Comparison of ENCODE assay signal across 14 cellular contexts in the genomic region with DNA sequence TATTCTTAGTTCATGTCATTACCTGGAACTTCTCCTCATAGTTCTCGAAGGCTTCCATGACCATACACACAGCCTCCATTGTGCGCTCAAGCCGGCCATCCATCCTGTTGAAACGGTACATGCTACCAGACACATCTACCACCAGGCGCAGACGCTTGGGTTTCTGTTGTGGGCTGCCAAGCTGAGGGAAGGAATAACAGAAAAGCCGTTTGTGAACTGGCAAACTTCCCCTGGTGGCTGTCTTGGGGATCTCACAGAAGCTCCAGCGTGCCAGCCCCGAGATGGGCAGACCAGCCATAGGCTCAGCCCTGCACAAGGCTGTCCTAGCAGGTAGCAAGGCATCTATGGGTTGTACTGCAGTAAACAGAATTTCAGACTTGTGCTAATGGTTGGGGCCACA.
A peak's percentile ranks its signal among the peaks of the same experiment; 100 is the strongest.
DNase-seq lines count a peak whose midpoint lies in the region; ATAC-seq and TF ChIP-seq lines count a peak whose summit lies in the region.
"Had no signal": no experiment of that assay in that cellular context is flagged by ENCODE, and none has a peak within 500 bp of the region (broad histone marks: within the 10 kb centered on the region; RNA-seq: fewer than 3 reads in every experiment).

No MANE protein-coding gene starts in this region.

- intact Hi-C loops in activated T-helper 2 cell treated with anti-CD3 and anti-CD28 coated beads, Interferon-gamma antibody, Interleukin-2, Interleukin-4, amounts not matched to agents 10 μg/mL and 5 μg/mL and 100 μg/mL, durations not matched to agents 14 hours and 24 hours and 36 hours (cut with micrococcal nuclease), result no loop called here

- H3K9me3 ChIP-seq in CD8-positive, alpha-beta memory T cell (ENCODE audit: low read length), result no peaks in the 10 kb centered on the region
- H3K9me3 ChIP-seq: body of pancreas, esophagus squamous epithelium, stomach had no signal

- POLR2A ChIA-PET in CD8-positive, alpha-beta memory T cell (lab: Charles Lee), result interaction anchor here (1.1 kb wide), 1 partner anchor 129 kb away, joined by 6 read pairs; no protein-coding TSS in a partner anchor

- no peak for ATAC-seq in foreskin keratinocyte
- ATAC-seq: body of pancreas had no signal

- DNase-seq in CD8-positive, alpha-beta memory T cell, result peak in 3 of 5 donors; percentile 3 to 51 (median 45)
- DNase-seq in activated CD4-positive, alpha-beta T cell treated with anti-CD3 and anti-CD28 coated beads, Interleukin-2, amount 50 U/mL, for 1 hour, result peak; percentile 16
- DNase-seq in foreskin keratinocyte, result no peak
- no peak for DNase-seq in GM19238 (ENCODE audit: insufficient read length, low spot score)
- DNase-seq in NCI-H526 treated with DMSO at 0.1 percent for 48 hours (lab: John Stamatoyannopoulos, UW), result no peak
- no peak for DNase-seq in amniotic stem cell (lab: John Stamatoyannopoulos, UW)
- no peak for DNase-seq in activated T-helper 2 cell treated with anti-CD3 and anti-CD28 coated beads, Interferon-gamma antibody, Interleukin-2, Interleukin-4, amounts not matched to agents 10 μg/mL and 5 μg/mL and 100 μg/mL, durations not matched to agents 14 hours and 24 hours and 36 hours (ENCODE audit: low spot score)
- DNase-seq: body of pancreas, COR-L47, esophagus squamous epithelium, NCI-H2081 treated with DMSO at 0.1 percent for 48 hours, stomach had no signal

- H3K4me3 Mint-ChIP-seq in CD8-positive, alpha-beta memory T cell, result no peak overlapping the region
- H3K4me3 Mint-ChIP-seq in activated T-helper 2 cell treated with anti-CD3 and anti-CD28 coated beads, Interferon-gamma antibody, Interleukin-2, Interleukin-4, amounts not matched to agents 10 μg/mL and 5 μg/mL and 100 μg/mL, durations not matched to agents 14 hours and 24 hours and 36 hours (ENCODE audit: low read depth), result no peak overlapping the region

- H3K4me1 ChIP-seq in CD8-positive, alpha-beta memory T cell (ENCODE audit: insufficient read depth, low read length), result no peaks in the 10 kb centered on the region
- H3K4me1 ChIP-seq in foreskin keratinocyte, result peaks cover 28% of the 10 kb centered on the region
- H3K4me1 ChIP-seq: body of pancreas, esophagus squamous epithelium, stomach had no signal

- CTCF ChIA-PET in CD8-positive, alpha-beta memory T cell (lab: Charles Lee), result interaction anchor here (1.1 to 2.8 kb wide), 3 partner anchors 19 to 165 kb away, joined by 3 to 13 read pairs (median 3); a partner anchor contains a TSS

- TF ChIP-seq CTCF in 22Rv1 (IDR thresholded peaks at IDR 0.05), result peak; percentile 6; the same call in 1 of the 2 replicates
- TF ChIP-seq CTCF in foreskin keratinocyte (conservative IDR thresholded peaks at IDR 0.05), result peak; percentile 22

- H3K27ac Mint-ChIP-seq in CD8-positive, alpha-beta memory T cell, result no peak overlapping the region
- no peak overlapping the region for H3K27ac Mint-ChIP-seq in activated T-helper 2 cell treated with anti-CD3 and anti-CD28 coated beads, Interferon-gamma antibody, Interleukin-2, Interleukin-4, amounts not matched to agents 10 μg/mL and 5 μg/mL and 100 μg/mL, durations not matched to agents 14 hours and 24 hours and 36 hours

- H3K36me3 Mint-ChIP-seq in CD8-positive, alpha-beta memory T cell, result peaks cover 7 to 57% (median 27%) of the 10 kb centered on the region in 3 donors
- peaks cover 29% of the 10 kb centered on the region for H3K36me3 Mint-ChIP-seq in activated T-helper 2 cell treated with anti-CD3 and anti-CD28 coated beads, Interferon-gamma antibody, Interleukin-2, Interleukin-4, amounts not matched to agents 10 μg/mL and 5 μg/mL and 100 μg/mL, durations not matched to agents 14 hours and 24 hours and 36 hours (ENCODE audit: low read depth)

- H3K36me3 ChIP-seq in CD8-positive, alpha-beta memory T cell (ENCODE audit: insufficient read depth, low read length), result no peaks in the 10 kb centered on the region

- H3K27ac ChIP-seq in 22Rv1 (no peak overlapping the region), foreskin keratinocyte (peak overlapping the region; percentile 52)
- H3K27ac ChIP-seq in CD8-positive, alpha-beta memory T cell (ENCODE audit: low read depth, low read length), result no peak overlapping the region
- H3K27ac ChIP-seq: body of pancreas, esophagus squamous epithelium, stomach had no signal

- no peaks in the 10 kb centered on the region for H3K4me1 Mint-ChIP-seq in CD8-positive, alpha-beta memory T cell
- H3K4me1 Mint-ChIP-seq in activated T-helper 2 cell treated with anti-CD3 and anti-CD28 coated beads, Interferon-gamma antibody, Interleukin-2, Interleukin-4, amounts not matched to agents 10 μg/mL and 5 μg/mL and 100 μg/mL, durations not matched to agents 14 hours and 24 hours and 36 hours (ENCODE audit: low read depth), result peaks cover 5% of the 10 kb centered on the region

- no peaks in the 10 kb centered on the region for H3K9me3 Mint-ChIP-seq in CD8-positive, alpha-beta memory T cell
- no peaks in the 10 kb centered on the region for H3K9me3 Mint-ChIP-seq in activated T-helper 2 cell treated with anti-CD3 and anti-CD28 coated beads, Interferon-gamma antibody, Interleukin-2, Interleukin-4, amounts not matched to agents 10 μg/mL and 5 μg/mL and 100 μg/mL, durations not matched to agents 14 hours and 24 hours and 36 hours

- H3K27me3 Mint-ChIP-seq in CD8-positive, alpha-beta memory T cell, result no peaks in the 10 kb centered on the region
- no peaks in the 10 kb centered on the region for H3K27me3 Mint-ChIP-seq in activated T-helper 2 cell treated with anti-CD3 and anti-CD28 coated beads, Interferon-gamma antibody, Interleukin-2, Interleukin-4, amounts not matched to agents 10 μg/mL and 5 μg/mL and 100 μg/mL, durations not matched to agents 14 hours and 24 hours and 36 hours (ENCODE audit: low read depth)

- H3K27me3 ChIP-seq in CD8-positive, alpha-beta memory T cell (ENCODE audit: insufficient read depth, low read length, poor library complexity, severe bottlenecking), result no peaks in the 10 kb centered on the region
- no peaks in the 10 kb centered on the region for H3K27me3 ChIP-seq in foreskin keratinocyte
- H3K27me3 ChIP-seq: body of pancreas, esophagus squamous epithelium, stomach had no signal

- no peak overlapping the region for H3K4me3 ChIP-seq in CD8-positive, alpha-beta memory T cell (ENCODE audit: low read length)
- H3K4me3 ChIP-seq: body of pancreas, esophagus squamous epithelium, skin epidermis, stomach had no signal

Comparison
In these comparisons a context has a peak if more than half of its experiments do, and no peak if none do; other contexts are left out.
1. DNase-seq: peak in CD8-positive, alpha-beta memory T cell (3 of 5) and activated CD4-positive, alpha-beta T cell treated with anti-CD3 and anti-CD28 coated beads, Interleukin-2, amount 50 U/mL, for 1 hour (single experiment); none in foreskin keratinocyte (0 of 2), GM19238 (single experiment), NCI-H526 treated with DMSO at 0.1 percent for 48 hours (single experiment), amniotic stem cell (single experiment) and activated T-helper 2 cell treated with anti-CD3 and anti-CD28 coated beads, Interferon-gamma antibody, Interleukin-2, Interleukin-4, amounts not matched to agents 10 μg/mL and 5 μg/mL and 100 μg/mL, durations not matched to agents 14 hours and 24 hours and 36 hours (single experiment).